15 cellular contexts compared by ENCODE assay signal in genomic region chr16:974606-975312, GRCh38. TPM values are rescaled to one million over a fixed set of nuclear protein-coding genes. Genes with fewer than 3 reads are reported as not detected.
DNase-seq lines count a peak whose midpoint lies in the region; TF ChIP-seq lines count a peak whose summit lies in the region.
"Had no signal": no experiment of that assay in that cellular context is flagged by ENCODE, and none has a peak within 500 bp of the region (broad histone marks: within the 10 kb centered on the region; RNA-seq: fewer than 3 reads in every experiment).

No MANE protein-coding gene starts in this region.

- H3K27ac ChIP-seq in substantia nigra (ENCODE audit: low read depth, low read length, poor library complexity, severe bottlenecking) (peak overlapping the region; percentile 99), uterus (no peak overlapping the region)
- H3K27ac ChIP-seq: 22Rv1, esophagus muscularis mucosa, left lung, testis, WERI-Rb-1 had no signal

- no peaks in the 10 kb centered on the region for H3K36me3 ChIP-seq in uterus
- H3K36me3 ChIP-seq: esophagus muscularis mucosa, left lung, WERI-Rb-1 had no signal

- no peak for TF ChIP-seq CTCF in uterus (IDR thresholded peaks at IDR 0.05)

- H3K27me3 ChIP-seq in uterus: no peaks in the 10 kb centered on the region
- H3K27me3 ChIP-seq: testis had no signal

- no peaks in the 10 kb centered on the region for H3K9me3 ChIP-seq in uterus
- H3K9me3 ChIP-seq: esophagus muscularis mucosa, left lung, testis had no signal

- TF ChIP-seq POLR2A in uterus (IDR thresholded peaks at IDR 0.05): no peak

- peaks cover 0 to 3% of the 10 kb centered on the region in 2 donors for H3K4me1 ChIP-seq in uterus

- no peak overlapping the region for H3K4me3 ChIP-seq in uterus
- H3K4me3 ChIP-seq: esophagus muscularis mucosa, left lung, testis had no signal

- DNase-seq in DMS 273 (lab: John Stamatoyannopoulos, UW; ENCODE audit: unreplicated experiment): peak; percentile 63
- no peak for DNase-seq in DMS 273 treated with DMSO at 0.1 percent for 48 hours (lab: John Stamatoyannopoulos, UW)
- DNase-seq in amygdala (lab: John Stamatoyannopoulos, UW): peak in 33 of 56 donors; percentile 25 to 73 (median 57)
- peak; percentile 55 for DNase-seq in kidney tubule cell (ENCODE audit: low spot score)
- peak in 37 of 49 donors; percentile 33 to 77 (median 62) for DNase-seq in substantia nigra (lab: John Stamatoyannopoulos, UW)
- DNase-seq in uterus: no peak
- no peak for DNase-seq in NCI-H128 (lab: John Stamatoyannopoulos, UW; ENCODE audit: unreplicated experiment)
- no peak for DNase-seq in NCI-H748 treated with DMSO at 0.1 percent for 48 hours (lab: John Stamatoyannopoulos, UW)
- DNase-seq: activated gamma-delta T cell; CD4-positive, CD25-positive, alpha-beta regulatory T cell; testis; WERI-Rb-1 had no signal

- intact Hi-C loops in uterus (cut with DNase I; ENCODE audit: low total_unique reads): no loop called here

RNA-seq across cellular contexts. Expression of gene LMF1, which starts 4.0 kb away (rescaled TPM):
- total RNA-seq in uterus: 10 to 100 TPM; 21.8 to 47.9 (median 36.0) TPM

RNA-seq across cellular contexts. Expression of gene SOX8, which starts 6.8 kb away (rescaled TPM):
- total RNA-seq in uterus: 1 to 10 TPM in 2 of 4 donors, under 1 TPM in 1, not detected in 1; under 0.01 to 6.4 (median 1.1) TPM

Comparison
In these comparisons a context has a peak if more than half of its experiments do, and no peak if none do; other contexts are left out.
1. DNase-seq: peak in DMS 273 (single experiment), amygdala (33 of 56), kidney tubule cell (single experiment) and substantia nigra (37 of 49); none in DMS 273 treated with DMSO at 0.1 percent for 48 hours (single experiment), uterus (0 of 2), NCI-H128 (single experiment) and NCI-H748 treated with DMSO at 0.1 percent for 48 hours (single experiment).